ENCODE assay signal across 8 cellular contexts in the genomic region with DNA sequence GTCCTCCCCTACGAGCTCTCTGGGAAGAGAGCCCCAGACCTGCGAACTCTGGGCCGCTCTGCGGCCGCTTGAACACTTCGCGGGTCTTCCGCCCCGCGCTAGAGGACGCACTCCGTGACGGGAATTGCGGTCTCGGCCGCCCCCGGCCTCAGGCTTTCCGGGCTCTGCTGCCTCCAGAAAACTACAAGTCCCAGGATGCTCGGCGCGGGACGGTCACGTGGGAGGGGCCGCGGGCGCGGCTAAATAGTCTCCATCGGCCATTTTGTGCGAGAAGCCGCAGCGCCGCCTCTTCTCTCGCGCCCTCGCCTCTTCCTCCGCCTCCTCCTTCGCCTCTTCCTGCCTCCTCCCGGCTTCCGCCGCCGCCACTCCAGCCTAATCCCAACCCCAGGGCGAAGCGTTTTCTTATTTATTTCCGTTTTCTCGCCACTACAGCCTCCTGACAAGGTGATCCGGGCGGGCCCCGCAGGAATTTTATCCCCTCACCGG. TPM values are rescaled to one million over a fixed set of nuclear protein-coding genes. Genes with fewer than 3 reads are reported as not detected.
DNase-seq lines count a peak whose midpoint lies in the region; ATAC-seq and TF ChIP-seq lines count a peak whose summit lies in the region.

A gene (plus strand): TSS at position 269 of the 486 bp plus-strand sequence. CDS start 235 bp downstream, outside the sequence.

- peak within 1 kb of the TSS; percentile 76 for H3K14ac ChIP-seq in trophoblast cell (ENCODE audit: low read length)

- no peaks in the 10 kb centered on the region for H3K27me3 ChIP-seq in cardiac muscle cell
- no peaks in the 10 kb centered on the region for H3K27me3 ChIP-seq in trophoblast cell (ENCODE audit: insufficient read depth, low read length)
- no peaks in the 10 kb centered on the region for H3K27me3 ChIP-seq in upper lobe of left lung

- H3K4me1 ChIP-seq in cardiac muscle cell (ENCODE audit: low read depth): peaks cover 22% of the 10 kb centered on the region
- H3K4me1 ChIP-seq in trophoblast cell (ENCODE audit: control insufficient read depth in 1 of 2, insufficient read depth in 2 of 2, low read length in 2 of 2): peaks cover 0 to 1% of the 10 kb centered on the region in 2 experiments
- peaks cover 22 to 45% (median 38%) of the 10 kb centered on the region in 4 donors for H3K4me1 ChIP-seq in upper lobe of left lung

- peak within 1 kb of the TSS; percentile 90 for H3K4me2 ChIP-seq in trophoblast cell (ENCODE audit: low read length)

- H3K4ac ChIP-seq in trophoblast cell (ENCODE audit: low read depth, low read length): peak within 1 kb of the TSS; percentile 81

- no CpG with 5 or more reads among the region's 49 CpGs for WGBS in trophoblast cell (ENCODE audit: extremely low coverage, insufficient coverage, insufficient read length)
- WGBS in upper lobe of left lung, 2 donors: 0 to 1% methylated on average over 21 to 49 of the region's 49 CpGs

- H4K12ac ChIP-seq in trophoblast cell (ENCODE audit: low read depth, low read length): peak within 1 kb of the TSS; percentile 89

- peak within 1 kb of the TSS; percentile 96 for H3K4me3 Mint-ChIP-seq in activated naive CD8-positive, alpha-beta T cell treated with anti-CD3 and anti-CD28 coated beads, Interleukin-2, amount 50 U/mL, for 24 hours

- no peak within 1 kb of the TSS for H3K23ac ChIP-seq in trophoblast cell (ENCODE audit: low read length)

- no peaks in the 10 kb centered on the region for H3K27me3 Mint-ChIP-seq in activated naive CD8-positive, alpha-beta T cell treated with anti-CD3 and anti-CD28 coated beads, Interleukin-2, amount 50 U/mL, for 24 hours

- peak within 1 kb of the TSS; percentile 60 for H2BK120ac ChIP-seq in trophoblast cell (ENCODE audit: insufficient read depth, low read length, poor library complexity)

- H3K4me3 ChIP-seq in GM12865 (ENCODE audit: low read depth, low read length) (peak within 1 kb of the TSS; percentile 96), cardiac muscle cell (peak within 1 kb of the TSS; percentile 95), trophoblast cell (ENCODE audit: low read depth, low read length) (peak within 1 kb of the TSS; percentile 90), upper lobe of left lung (peak within 1 kb of the TSS; percentile 79 to 98 (median 93))

- peak within 1 kb of the TSS; percentile 95 for H3K27ac Mint-ChIP-seq in activated naive CD8-positive, alpha-beta T cell treated with anti-CD3 and anti-CD28 coated beads, Interleukin-2, amount 50 U/mL, for 24 hours

- TF ChIP-seq POLR2A in upper lobe of left lung (IDR thresholded peaks at IDR 0.05): peak; percentile 52 to 99 (median 94)

- H2AFZ ChIP-seq in trophoblast cell (ENCODE audit: insufficient read depth, low read length, poor library complexity): peak within 1 kb of the TSS; percentile 96

- H2BK12ac ChIP-seq in trophoblast cell (ENCODE audit: low read length): no peak within 1 kb of the TSS

- DNase-seq in GM12865 (ENCODE audit: low read depth) (peak; percentile 98), NCI-H128 (lab: John Stamatoyannopoulos, UW; ENCODE audit: unreplicated experiment) (peak; percentile 87), SW 1271 (lab: John Stamatoyannopoulos, UW) (peak; percentile 95 to 99), cardiac muscle cell (ENCODE audit: low read depth in 1 of 2, low spot score in 1 of 2) (peak; percentile 98 to 99), trophoblast cell (peak; percentile 98 to 99), upper lobe of left lung (peak; percentile 98 to 99)
- peak; percentile 98 for DNase-seq in activated naive CD8-positive, alpha-beta T cell treated with anti-CD3 and anti-CD28 coated beads, Interleukin-2, amount 50 U/mL, for 24 hours

- peaks cover 24% of the 10 kb centered on the region for H3K36me3 Mint-ChIP-seq in activated naive CD8-positive, alpha-beta T cell treated with anti-CD3 and anti-CD28 coated beads, Interleukin-2, amount 50 U/mL, for 24 hours (ENCODE audit: low read depth)

- peaks cover 35% of the 10 kb centered on the region for H3K4me1 Mint-ChIP-seq in activated naive CD8-positive, alpha-beta T cell treated with anti-CD3 and anti-CD28 coated beads, Interleukin-2, amount 50 U/mL, for 24 hours

- peaks cover 21% of the 10 kb centered on the region for H3K36me3 ChIP-seq in cardiac muscle cell
- H3K36me3 ChIP-seq in trophoblast cell (ENCODE audit: control insufficient read depth in 1 of 2, insufficient read depth in 2 of 2, low read length in 2 of 2): peaks cover under 1 to 3% of the 10 kb centered on the region in 2 experiments
- peaks cover 18 to 36% (median 19%) of the 10 kb centered on the region in 4 donors for H3K36me3 ChIP-seq in upper lobe of left lung

- H3K27ac ChIP-seq in cardiac muscle cell: peak within 1 kb of the TSS; percentile 97
- H3K27ac ChIP-seq in trophoblast cell (ENCODE audit: low read depth, low read length): peak within 1 kb of the TSS; percentile 72
- peak within 1 kb of the TSS; percentile 96 to 99 (median 98) for H3K27ac ChIP-seq in upper lobe of left lung

- TF ChIP-seq CTCF in GM12865 (IDR thresholded peaks at IDR 0.05; ENCODE audit: insufficient read depth, low read depth, low read length, missing control alignments) (peak; percentile 88), cardiac muscle cell (IDR thresholded peaks at IDR 0.05; ENCODE audit: low read depth, low read length) (peak; percentile 88), upper lobe of left lung (IDR thresholded peaks at IDR 0.05) (peak; percentile 82 to 95 (median 90))

- ATAC-seq in HG02678 (IDR thresholded peaks at IDR 0.05; ENCODE audit: unreplicated experiment): peak; percentile 95
- ATAC-seq in activated naive CD8-positive, alpha-beta T cell treated with anti-CD3 and anti-CD28 coated beads, Interleukin-2, amount 50 U/mL, for 24 hours: peak; percentile 94
- ATAC-seq in upper lobe of left lung (ENCODE audit: low FRiP score in 2 of 2): peak; percentile 99

- H3K79me2 ChIP-seq in trophoblast cell (ENCODE audit: control insufficient read depth, insufficient read depth, low read length, poor library complexity): peaks cover 6% of the 10 kb centered on the region

- peak within 1 kb of the TSS; percentile 88 for H3K18ac ChIP-seq in trophoblast cell (ENCODE audit: low read length)

- peak in 1 of 4 donors; percentile 5 for TF ChIP-seq EP300 in upper lobe of left lung (IDR thresholded peaks at IDR 0.05)

- peak within 1 kb of the TSS; percentile 95 for H4K8ac ChIP-seq in trophoblast cell (ENCODE audit: low read depth, low read length)

- H3K9me3 ChIP-seq in cardiac muscle cell (ENCODE audit: low read depth) (no peaks in the 10 kb centered on the region), trophoblast cell (ENCODE audit: insufficient read depth, low read depth, low read length) (no peaks in the 10 kb centered on the region), upper lobe of left lung (no peaks in the 10 kb centered on the region)

- peak within 1 kb of the TSS; percentile 68 for H2BK5ac ChIP-seq in trophoblast cell (ENCODE audit: low read depth, low read length, poor library complexity)

- H3K9ac ChIP-seq in trophoblast cell (ENCODE audit: low read length): peak within 1 kb of the TSS; percentile 88

- peaks cover 6% of the 10 kb centered on the region for H3K79me1 ChIP-seq in trophoblast cell (ENCODE audit: low read length)

- no peaks in the 10 kb centered on the region for H3K9me3 Mint-ChIP-seq in activated naive CD8-positive, alpha-beta T cell treated with anti-CD3 and anti-CD28 coated beads, Interleukin-2, amount 50 U/mL, for 24 hours

- H2AK5ac ChIP-seq in trophoblast cell (ENCODE audit: low read length): peak within 1 kb of the TSS; percentile 44

- peak within 1 kb of the TSS; percentile 74 for H4K91ac ChIP-seq in trophoblast cell (ENCODE audit: low read depth, low read length)

RNA-seq across cellular contexts. Expression of the gene that starts here (rescaled TPM):
- total RNA-seq in cardiac muscle cell: 18.0 and 23.3 TPM in 2 replicates
- 187 and 221 TPM in 2 replicates for polyA plus RNA-seq in cardiac muscle cell
- 46.3 and 46.5 TPM in 2 replicates for polyA plus RNA-seq in trophoblast cell (2013)
- 10 to 100 TPM; 26.2 to 49.1 (median 38.8) TPM for total RNA-seq in upper lobe of left lung

Comparison
In these comparisons a context has a peak if more than half of its experiments do, and no peak if none do; other contexts are left out.
1. Peak in every context shown above with its lines: DNase-seq, ATAC-seq, H3K4me3 ChIP-seq and H3K27ac ChIP-seq.